22 cellular contexts compared by ENCODE assay signal in the genomic region with DNA sequence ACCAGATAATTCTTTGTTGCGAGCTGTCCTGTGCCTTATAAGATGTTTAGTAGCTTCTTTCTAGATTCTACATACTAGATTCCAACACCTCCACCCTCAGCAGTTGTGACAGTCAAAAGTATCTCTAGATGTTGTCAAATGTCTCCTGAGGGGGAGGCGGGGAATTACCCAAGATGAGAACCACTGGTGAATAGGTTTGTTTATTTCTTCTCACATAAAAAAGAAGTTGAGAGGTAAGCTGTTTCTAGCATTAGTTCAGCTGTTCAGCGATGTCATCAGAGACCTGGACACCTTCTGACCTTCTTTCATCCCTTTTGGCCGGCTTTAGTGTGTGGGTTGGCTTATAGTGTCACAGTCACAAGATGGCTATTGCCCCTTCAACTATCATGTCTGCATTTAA.
DNase-seq lines count a peak whose midpoint lies in the region; ATAC-seq, FAIRE-seq and TF ChIP-seq lines count a peak whose summit lies in the region.
"Had no signal": no experiment of that assay in that cellular context is flagged by ENCODE, and none has a peak within 500 bp of the region (broad histone marks: within the 10 kb centered on the region; RNA-seq: fewer than 3 reads in every experiment).

No MANE protein-coding gene starts in this region.

- peaks cover 33% of the 10 kb centered on the region for H3K4me1 ChIP-seq in HepG2 (ENCODE audit: insufficient read depth, low read length)
- H3K4me1 ChIP-seq in foreskin keratinocyte: no peaks in the 10 kb centered on the region
- H3K4me1 ChIP-seq: A549, BE2C, BLaER1 had no signal

- no peak overlapping the region for H3K4me3 Mint-ChIP-seq in activated T-cell treated with anti-CD3 and anti-CD28 coated beads, Interleukin-2, amount 50 U/mL, for 72 hours
- H3K4me3 Mint-ChIP-seq in activated T-cell treated with anti-CD3 and anti-CD28 coated beads, Interleukin-2, amount 50 U/mL, for 24 hours: no peak overlapping the region
- no peak overlapping the region for H3K4me3 Mint-ChIP-seq in stimulated activated effector memory CD8-positive, alpha-beta T cell treated with anti-CD3 and anti-CD28 coated beads, Interleukin-12 subunit alpha, Interleukin-12 subunit beta, amount 100 ng/mL, for 72 hours
- H3K4me3 Mint-ChIP-seq: CD14-positive monocyte; CD4-positive, alpha-beta memory T cell; CD4-positive, CD25-positive, alpha-beta regulatory T cell; CD8-positive, alpha-beta memory T cell had no signal

- CTCF ChIA-PET in HepG2 (lab: Yijun Ruan, JAX; ENCODE audit: low intra/inter-chr PET ratio, low total read pairs): no interaction called here

- H3K27me3 Mint-ChIP-seq in activated T-cell treated with anti-CD3 and anti-CD28 coated beads, Interleukin-2, amount 50 U/mL, for 72 hours (ENCODE audit: low read depth): peaks cover 16% of the 10 kb centered on the region
- peaks cover 4% of the 10 kb centered on the region for H3K27me3 Mint-ChIP-seq in activated T-cell treated with anti-CD3 and anti-CD28 coated beads, Interleukin-2, amount 50 U/mL, for 24 hours
- H3K27me3 Mint-ChIP-seq: CD4-positive, CD25-positive, alpha-beta regulatory T cell had no signal

- no peaks in the 10 kb centered on the region for H4K20me1 ChIP-seq in HepG2 (ENCODE audit: insufficient read depth, low read length)
- H4K20me1 ChIP-seq: BLaER1 had no signal

- TF ChIP-seq EP300 in HepG2 (IDR thresholded peaks at IDR 0.05; ENCODE audit: low read depth in 2 of 2, low read length in 2 of 2) (no peak), HepG2 (CRISPR knock-in tag; IDR thresholded peaks at IDR 0.05; ENCODE audit: borderline replicate concordance) (no peak)

- peak overlapping the region; percentile 5 for H2AFZ ChIP-seq in HepG2 (ENCODE audit: low read length)

- no peaks in the 10 kb centered on the region for H3K9me3 Mint-ChIP-seq in activated T-cell treated with anti-CD3 and anti-CD28 coated beads, Interleukin-2, amount 50 U/mL, for 72 hours
- H3K9me3 Mint-ChIP-seq in activated T-cell treated with anti-CD3 and anti-CD28 coated beads, Interleukin-2, amount 50 U/mL, for 24 hours: no peaks in the 10 kb centered on the region
- H3K9me3 Mint-ChIP-seq in stimulated activated effector memory CD8-positive, alpha-beta T cell treated with anti-CD3 and anti-CD28 coated beads, Interleukin-12 subunit alpha, Interleukin-12 subunit beta, amount 100 ng/mL, for 72 hours: no peaks in the 10 kb centered on the region

- TF ChIP-seq RAD21 in HepG2 (CRISPR knock-in tag; IDR thresholded peaks at IDR 0.05): no peak

- no peak for TF ChIP-seq POLR2A in HepG2 (IDR thresholded peaks at IDR 0.05; ENCODE audit: insufficient read depth in 1 of 2, low read depth in 2 of 2, low read length in 2 of 2)

- peak in 1 of 2 donors; percentile 2 for DNase-seq in activated T-cell treated with anti-CD3 and anti-CD28 coated beads, Interleukin-2, amount 50 U/mL, for 72 hours
- no peak for DNase-seq in activated T-cell treated with anti-CD3 and anti-CD28 coated beads, Interleukin-2, amount 50 U/mL, for 24 hours
- DNase-seq in HepG2 (ENCODE audit: low spot score): no peak
- DNase-seq in stimulated activated effector memory CD8-positive, alpha-beta T cell treated with anti-CD3 and anti-CD28 coated beads, Interleukin-12 subunit alpha, Interleukin-12 subunit beta, amount 100 ng/mL, for 72 hours (ENCODE audit: low spot score in 2 of 2): no peak
- DNase-seq in foreskin keratinocyte: no peak
- DNase-seq in COLO668 (lab: John Stamatoyannopoulos, UW; ENCODE audit: unreplicated experiment): no peak
- DNase-seq: BE2C; C1 segment of cervical spinal cord; Caco-2; Calu3; CD4-positive, alpha-beta memory T cell; CD4-positive, CD25-positive, alpha-beta regulatory T cell; CD8-positive, alpha-beta memory T cell; DMS79 treated with DMSO at 0.1 percent for 48 hours; GF-D8 had no signal

- H3K4me1 Mint-ChIP-seq in activated T-cell treated with anti-CD3 and anti-CD28 coated beads, Interleukin-2, amount 50 U/mL, for 72 hours (ENCODE audit: low read depth): peaks cover 4% of the 10 kb centered on the region
- no peaks in the 10 kb centered on the region for H3K4me1 Mint-ChIP-seq in activated T-cell treated with anti-CD3 and anti-CD28 coated beads, Interleukin-2, amount 50 U/mL, for 24 hours (ENCODE audit: low read depth)
- no peaks in the 10 kb centered on the region for H3K4me1 Mint-ChIP-seq in stimulated activated effector memory CD8-positive, alpha-beta T cell treated with anti-CD3 and anti-CD28 coated beads, Interleukin-12 subunit alpha, Interleukin-12 subunit beta, amount 100 ng/mL, for 72 hours
- H3K4me1 Mint-ChIP-seq: CD14-positive monocyte; CD4-positive, alpha-beta memory T cell; CD4-positive, CD25-positive, alpha-beta regulatory T cell; CD8-positive, alpha-beta memory T cell had no signal

- WGBS in HepG2 (ENCODE audit: low lambda C conversion rate): 28% methylated on average over 4 of the region's 4 CpGs

- intact Hi-C loops in HepG2 (cut with micrococcal nuclease; ENCODE audit: unreplicated experiment): no loop called here

- H3K27ac Mint-ChIP-seq in activated T-cell treated with anti-CD3 and anti-CD28 coated beads, Interleukin-2, amount 50 U/mL, for 72 hours: no peak overlapping the region
- no peak overlapping the region for H3K27ac Mint-ChIP-seq in activated T-cell treated with anti-CD3 and anti-CD28 coated beads, Interleukin-2, amount 50 U/mL, for 24 hours
- H3K27ac Mint-ChIP-seq in stimulated activated effector memory CD8-positive, alpha-beta T cell treated with anti-CD3 and anti-CD28 coated beads, Interleukin-12 subunit alpha, Interleukin-12 subunit beta, amount 100 ng/mL, for 72 hours: no peak overlapping the region
- H3K27ac Mint-ChIP-seq: CD14-positive monocyte; CD4-positive, alpha-beta memory T cell; CD4-positive, CD25-positive, alpha-beta regulatory T cell; CD8-positive, alpha-beta memory T cell had no signal

- H3K36me3 Mint-ChIP-seq in activated T-cell treated with anti-CD3 and anti-CD28 coated beads, Interleukin-2, amount 50 U/mL, for 72 hours (ENCODE audit: insufficient read depth in 2 of 2): peaks cover 0 to 3% of the 10 kb centered on the region in 2 donors
- no peaks in the 10 kb centered on the region for H3K36me3 Mint-ChIP-seq in activated T-cell treated with anti-CD3 and anti-CD28 coated beads, Interleukin-2, amount 50 U/mL, for 24 hours (ENCODE audit: low read depth)
- no peaks in the 10 kb centered on the region for H3K36me3 Mint-ChIP-seq in stimulated activated effector memory CD8-positive, alpha-beta T cell treated with anti-CD3 and anti-CD28 coated beads, Interleukin-12 subunit alpha, Interleukin-12 subunit beta, amount 100 ng/mL, for 72 hours
- H3K36me3 Mint-ChIP-seq: CD14-positive monocyte; CD4-positive, alpha-beta memory T cell; CD4-positive, CD25-positive, alpha-beta regulatory T cell; CD8-positive, alpha-beta memory T cell had no signal

- H3K4me3 ChIP-seq in HepG2 (replicated peaks in 1 of 3; ENCODE audit: insufficient read depth in 1 of 3, low read depth in 2 of 3, low read length in 3 of 3): no peak overlapping the region
- H3K4me3 ChIP-seq: A549, BLaER1 had no signal

- POLR2A ChIA-PET in HepG2 (lab: Yijun Ruan, JAX): interaction anchor here (1.0 kb wide), 1 partner anchor 238 kb away, joined by 3 read pairs; the partner anchor contains the start of gene SP5

- H3K27ac ChIP-seq in HepG2 (ENCODE audit: extremely low read length, insufficient read depth, low read length) (no peak overlapping the region), foreskin keratinocyte (no peak overlapping the region)
- H3K27ac ChIP-seq: 22Rv1, A549, BLaER1 had no signal

- peak; percentile 50 to 56 for ATAC-seq in activated T-cell treated with anti-CD3 and anti-CD28 coated beads, Interleukin-2, amount 50 U/mL, for 72 hours (replicated peaks in 1 of 2)
- ATAC-seq in HepG2: no peak
- ATAC-seq in stimulated activated effector memory CD8-positive, alpha-beta T cell treated with anti-CD3 and anti-CD28 coated beads, Interleukin-12 subunit alpha, Interleukin-12 subunit beta, amount 100 ng/mL, for 72 hours: peak; percentile 46
- no peak for ATAC-seq in foreskin keratinocyte
- ATAC-seq: A549 had no signal

- H3K36me3 ChIP-seq in HepG2 (replicated peaks in 1 of 2; ENCODE audit: control insufficient read depth in 1 of 2, insufficient read depth in 2 of 2, low read length in 2 of 2): no peaks in the 10 kb centered on the region
- H3K36me3 ChIP-seq: BE2C, BLaER1 had no signal

- H3K79me2 ChIP-seq in HepG2 (ENCODE audit: insufficient read depth, low read length): no peaks in the 10 kb centered on the region

- in situ Hi-C loops in HepG2 (cut with HindIII; ENCODE audit: extremely low pct_ligation_motif_present, low pct_unique_long_range_greater_than_20kb): no loop called here

- no peak for FAIRE-seq in HepG2 (lab: Jason Lieb, UNC)
- FAIRE-seq: A549, D721Med, G401.6, GM12891 had no signal

- no peak for TF ChIP-seq CTCF in HepG2 (CRISPR knock-in tag; IDR thresholded peaks at IDR 0.05)
- TF ChIP-seq CTCF in foreskin keratinocyte (conservative IDR thresholded peaks at IDR 0.05): no peak

- no peaks in the 10 kb centered on the region for H3K27me3 ChIP-seq in HepG2 (ENCODE audit: control insufficient read depth in 1 of 2, insufficient read depth in 2 of 2, low read length in 2 of 2)
- H3K27me3 ChIP-seq in foreskin keratinocyte: no peaks in the 10 kb centered on the region
- H3K27me3 ChIP-seq: BE2C, BLaER1 had no signal

- BruUV-seq in HepG2 (replicated peaks; lab: Mats Ljungman, UMichigan): no TSS peak

- no peaks in the 10 kb centered on the region for H3K9me3 ChIP-seq in HepG2 (ENCODE audit: low read length)
- H3K9me3 ChIP-seq: A549, BE2C, BLaER1, Caco-2 had no signal

- no peak overlapping the region for H3K9ac ChIP-seq in HepG2 (ENCODE audit: insufficient read depth, low read depth, low read length)
- H3K9ac ChIP-seq: BLaER1 had no signal

- no peak overlapping the region for H3K4me2 ChIP-seq in HepG2 (ENCODE audit: low read depth, low read length)
- H3K4me2 ChIP-seq: A549, BLaER1 had no signal

TF ChIP-seq in HepG2, 621 proteins besides CTCF, POLR2A, EP300 and RAD21:
- TF ChIP-seq ZNF180 (CRISPR knock-in tag; IDR thresholded peaks at IDR 0.05; ENCODE audit: borderline replicate concordance, low read depth): no peak
- TF ChIP-seq MTF1 (CRISPR knock-in tag; IDR thresholded peaks at IDR 0.05): no peak
- no peak for TF ChIP-seq POLR2AphosphoS2 (IDR thresholded peaks at IDR 0.05; ENCODE audit: low read depth, low read length)
- TF ChIP-seq NR2F6 (IDR thresholded peaks at IDR 0.05): no peak
- TF ChIP-seq NR2F6 (CRISPR knock-in tag; IDR thresholded peaks at IDR 0.05): no peak
- TF ChIP-seq ZNF839 (CRISPR knock-in tag; IDR thresholded peaks at IDR 0.05; ENCODE audit: borderline replicate concordance): no peak
- no peak for TF ChIP-seq GATA4 (IDR thresholded peaks at IDR 0.05; ENCODE audit: borderline replicate concordance, low read depth)

Comparison
In these comparisons a context has a peak if more than half of its experiments do, and no peak if none do; other contexts are left out.
1. ATAC-seq: peak in activated T-cell treated with anti-CD3 and anti-CD28 coated beads, Interleukin-2, amount 50 U/mL, for 72 hours (2 of 2) and stimulated activated effector memory CD8-positive, alpha-beta T cell treated with anti-CD3 and anti-CD28 coated beads, Interleukin-12 subunit alpha, Interleukin-12 subunit beta, amount 100 ng/mL, for 72 hours (single experiment); none in HepG2 (single experiment) and foreskin keratinocyte (single experiment).